In genomic region chr3:8984081-8984480, GRCh38 we compare ENCODE assay signal across 1 cellular context.
TF ChIP-seq lines count a peak whose summit lies in the region.

No MANE protein-coding gene starts in this region.

TF ChIP-seq in HepG2, 621 proteins besides CTCF, POLR2A, EP300 and RAD21:
- TF ChIP-seq ZNF362 (CRISPR knock-in tag; IDR thresholded peaks at IDR 0.05; ENCODE audit: borderline replicate concordance) (no peak), ZBTB33 (CRISPR knock-in tag; IDR thresholded peaks at IDR 0.05) (peak; percentile 54; the same call in 1 of the 2 replicates)
